1 cellular context compared by ENCODE assay signal in the genomic region with DNA sequence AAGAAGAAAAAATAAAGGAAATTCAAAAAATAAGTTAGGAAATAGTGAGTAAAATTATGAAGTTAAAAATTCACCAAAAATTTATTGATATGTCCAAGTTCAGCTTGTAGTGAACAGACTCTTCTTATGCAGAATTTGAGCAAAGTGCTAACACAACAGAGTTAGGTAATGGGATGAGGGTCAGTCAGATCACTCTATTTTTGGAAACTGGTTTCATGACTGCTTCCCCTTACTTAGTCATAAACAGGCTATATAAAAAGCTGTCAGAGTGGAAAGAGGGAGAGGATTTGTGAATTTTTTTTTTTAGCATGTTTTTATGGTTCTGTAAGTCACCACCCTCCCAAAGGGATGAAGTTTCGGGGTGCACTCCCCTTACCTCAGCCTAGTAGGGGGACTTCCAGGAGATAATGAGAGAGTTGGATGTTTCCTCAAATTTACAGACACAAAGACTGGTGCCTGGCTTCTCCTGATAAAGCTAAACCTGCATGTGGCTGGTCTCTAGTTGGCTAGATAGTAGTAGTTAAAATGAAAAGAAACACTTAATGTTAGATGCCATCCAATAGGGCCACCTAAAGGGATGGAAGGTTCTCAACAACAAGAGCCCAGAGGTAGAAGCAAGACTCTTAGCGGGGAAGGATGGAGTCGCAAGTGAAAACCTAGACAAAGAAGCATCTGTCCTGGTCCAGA.
TF ChIP-seq lines count a peak whose summit lies in the region.

No MANE protein-coding gene starts in this region.

TF ChIP-seq in GM12878, 131 proteins besides CTCF, POLR2A, EP300 and RAD21:
- TF ChIP-seq MEF2A (IDR thresholded peaks at IDR 0.05; ENCODE audit: insufficient read depth, low read depth, low read length) (peak; percentile 96), ETV6 (conservative IDR thresholded peaks at IDR 0.05 in 1 of 2, IDR thresholded peaks at IDR 0.05 in 1 of 2; ENCODE audit: borderline replicate concordance in 1 of 2, low read depth in 1 of 2) (peak in 1 of 2 experiments; percentile 37; a peak in 1 of 4 replicates), REST (IDR thresholded peaks at IDR 0.05; ENCODE audit: low read depth, low read length) (no peak), JUNB (IDR thresholded peaks at IDR 0.05) (peak; percentile 61), MXI1 (IDR thresholded peaks at IDR 0.05; ENCODE audit: low read depth, low read length) (no peak), DPF2 (IDR thresholded peaks at IDR 0.05) (no peak), EED (IDR thresholded peaks at IDR 0.05; ENCODE audit: low read depth) (peak; percentile 54; the same call in 1 of the 2 replicates), RB1 (IDR thresholded peaks at IDR 0.05; ENCODE audit: borderline replicate concordance) (no peak), ASH2L (IDR thresholded peaks at IDR 0.05; ENCODE audit: borderline replicate concordance, low read depth) (no peak), ZNF207 (IDR thresholded peaks at IDR 0.05; ENCODE audit: borderline replicate concordance) (no peak), SMAD1 (IDR thresholded peaks at IDR 0.05; ENCODE audit: low read depth, partially characterized antibody) (no peak), NBN (IDR thresholded peaks at IDR 0.05) (no peak), BCL3 (IDR thresholded peaks at IDR 0.05; ENCODE audit: borderline replicate concordance, insufficient read depth, low read depth, low read length, poor library complexity, severe bottlenecking) (peak; percentile 16), ZSCAN29 (IDR thresholded peaks at IDR 0.05) (no peak), BACH1 (IDR thresholded peaks at IDR 0.05; ENCODE audit: borderline replicate concordance) (no peak), POU2F2 (IDR thresholded peaks at IDR 0.05; ENCODE audit: borderline replicate concordance, low read depth, low read length) (no peak), STAT1 (conservative IDR thresholded peaks at IDR 0.05) (no peak), MTA3 (IDR thresholded peaks at IDR 0.05; ENCODE audit: borderline replicate concordance, low read length) (no peak), GABPA (IDR thresholded peaks at IDR 0.05; ENCODE audit: low read depth) (peak; percentile 42; the same call in 1 of the 2 replicates), BCL11A (IDR thresholded peaks at IDR 0.05; ENCODE audit: low read depth, low read length) (0 out of 2 replicates have a peak, but pooled peaks have one; percentile 6), RELA (IDR thresholded peaks at IDR 0.05; ENCODE audit: borderline replicate concordance, partially characterized antibody) (no peak), KLF5 (IDR thresholded peaks at IDR 0.05; ENCODE audit: partially characterized antibody) (no peak), FOXM1 (IDR thresholded peaks at IDR 0.05; ENCODE audit: low read depth, low read length) (peak; percentile 78; the same call in 1 of the 2 replicates), WRNIP1 (IDR thresholded peaks at IDR 0.05; ENCODE audit: borderline replicate concordance, low read depth, low read length) (no peak), CREB1 (IDR thresholded peaks at IDR 0.05; ENCODE audit: low read depth) (peak; percentile 42; the same call in 1 of the 2 replicates), SMARCA5 (IDR thresholded peaks at IDR 0.05) (no peak), CBX3 (IDR thresholded peaks at IDR 0.05; ENCODE audit: borderline replicate concordance, low read depth) (no peak), RUNX3 (IDR thresholded peaks at IDR 0.05; ENCODE audit: low read length) (peak; percentile 53; the same call in 1 of the 2 replicates), IKZF2 (IDR thresholded peaks at IDR 0.05) (0 out of 4 replicates have a peak, but pooled peaks of 1 of the 2 experiments have one; percentile 35), PAX5 (IDR thresholded peaks at IDR 0.05; ENCODE audit: borderline replicate concordance, low read depth, low read length) (no peak), EGR1 (IDR thresholded peaks at IDR 0.05; ENCODE audit: borderline replicate concordance in 1 of 2, low read depth in 2 of 2, low read length in 2 of 2) (no peak), NFIC (IDR thresholded peaks at IDR 0.05; ENCODE audit: low read depth, low read length) (peak; percentile 85), MEF2B (IDR thresholded peaks at IDR 0.05; ENCODE audit: partially characterized antibody, poor library complexity, severe bottlenecking) (peak; percentile 72), RFX5 (IDR thresholded peaks at IDR 0.05; ENCODE audit: low read depth, low read length) (no peak), IKZF1 (conservative IDR thresholded peaks at IDR 0.05) (no peak), CBX5 (IDR thresholded peaks at IDR 0.05; ENCODE audit: low read depth) (0 out of 2 replicates have a peak, but pooled peaks have one; percentile 40), ATF2 (IDR thresholded peaks at IDR 0.05; ENCODE audit: low read length) (peak; percentile 67), CBFB (IDR thresholded peaks at IDR 0.05; ENCODE audit: low read depth) (no peak), NR2C1 (IDR thresholded peaks at IDR 0.05) (no peak), CHD2 (IDR thresholded peaks at IDR 0.05; ENCODE audit: borderline replicate concordance, low read depth, low read length) (no peak), ATF7 (IDR thresholded peaks at IDR 0.05; ENCODE audit: low read depth) (peak; percentile 42; the same call in 1 of the 2 replicates), HDAC6 (IDR thresholded peaks at IDR 0.05; ENCODE audit: unreplicated experiment) (no peak), CREM (IDR thresholded peaks at IDR 0.05; ENCODE audit: low read depth) (peak; percentile 55; the same call in 1 of the 2 replicates)
- TF ChIP-seq, protein P1, sequence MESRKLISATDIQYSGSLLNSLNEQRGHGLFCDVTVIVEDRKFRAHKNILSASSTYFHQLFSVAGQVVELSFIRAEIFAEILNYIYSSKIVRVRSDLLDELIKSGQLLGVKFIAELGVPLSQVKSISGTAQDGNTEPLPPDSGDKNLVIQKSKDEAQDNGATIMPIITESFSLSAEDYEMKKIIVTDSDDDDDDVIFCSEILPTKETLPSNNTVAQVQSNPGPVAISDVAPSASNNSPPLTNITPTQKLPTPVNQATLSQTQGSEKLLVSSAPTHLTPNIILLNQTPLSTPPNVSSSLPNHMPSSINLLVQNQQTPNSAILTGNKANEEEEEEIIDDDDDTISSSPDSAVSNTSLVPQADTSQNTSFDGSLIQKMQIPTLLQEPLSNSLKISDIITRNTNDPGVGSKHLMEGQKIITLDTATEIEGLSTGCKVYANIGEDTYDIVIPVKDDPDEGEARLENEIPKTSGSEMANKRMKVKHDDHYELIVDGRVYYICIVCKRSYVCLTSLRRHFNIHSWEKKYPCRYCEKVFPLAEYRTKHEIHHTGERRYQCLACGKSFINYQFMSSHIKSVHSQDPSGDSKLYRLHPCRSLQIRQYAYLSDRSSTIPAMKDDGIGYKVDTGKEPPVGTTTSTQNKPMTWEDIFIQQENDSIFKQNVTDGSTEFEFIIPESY (IDR thresholded peaks at IDR 0.05), result no peak
- TF ChIP-seq, protein P2, sequence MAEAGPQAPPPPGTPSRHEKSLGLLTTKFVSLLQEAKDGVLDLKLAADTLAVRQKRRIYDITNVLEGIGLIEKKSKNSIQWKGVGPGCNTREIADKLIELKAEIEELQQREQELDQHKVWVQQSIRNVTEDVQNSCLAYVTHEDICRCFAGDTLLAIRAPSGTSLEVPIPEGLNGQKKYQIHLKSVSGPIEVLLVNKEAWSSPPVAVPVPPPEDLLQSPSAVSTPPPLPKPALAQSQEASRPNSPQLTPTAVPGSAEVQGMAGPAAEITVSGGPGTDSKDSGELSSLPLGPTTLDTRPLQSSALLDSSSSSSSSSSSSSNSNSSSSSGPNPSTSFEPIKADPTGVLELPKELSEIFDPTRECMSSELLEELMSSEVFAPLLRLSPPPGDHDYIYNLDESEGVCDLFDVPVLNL (IDR thresholded peaks at IDR 0.05; ENCODE audit: low read depth, low read length), result no peak
- TF ChIP-seq, protein P3, sequence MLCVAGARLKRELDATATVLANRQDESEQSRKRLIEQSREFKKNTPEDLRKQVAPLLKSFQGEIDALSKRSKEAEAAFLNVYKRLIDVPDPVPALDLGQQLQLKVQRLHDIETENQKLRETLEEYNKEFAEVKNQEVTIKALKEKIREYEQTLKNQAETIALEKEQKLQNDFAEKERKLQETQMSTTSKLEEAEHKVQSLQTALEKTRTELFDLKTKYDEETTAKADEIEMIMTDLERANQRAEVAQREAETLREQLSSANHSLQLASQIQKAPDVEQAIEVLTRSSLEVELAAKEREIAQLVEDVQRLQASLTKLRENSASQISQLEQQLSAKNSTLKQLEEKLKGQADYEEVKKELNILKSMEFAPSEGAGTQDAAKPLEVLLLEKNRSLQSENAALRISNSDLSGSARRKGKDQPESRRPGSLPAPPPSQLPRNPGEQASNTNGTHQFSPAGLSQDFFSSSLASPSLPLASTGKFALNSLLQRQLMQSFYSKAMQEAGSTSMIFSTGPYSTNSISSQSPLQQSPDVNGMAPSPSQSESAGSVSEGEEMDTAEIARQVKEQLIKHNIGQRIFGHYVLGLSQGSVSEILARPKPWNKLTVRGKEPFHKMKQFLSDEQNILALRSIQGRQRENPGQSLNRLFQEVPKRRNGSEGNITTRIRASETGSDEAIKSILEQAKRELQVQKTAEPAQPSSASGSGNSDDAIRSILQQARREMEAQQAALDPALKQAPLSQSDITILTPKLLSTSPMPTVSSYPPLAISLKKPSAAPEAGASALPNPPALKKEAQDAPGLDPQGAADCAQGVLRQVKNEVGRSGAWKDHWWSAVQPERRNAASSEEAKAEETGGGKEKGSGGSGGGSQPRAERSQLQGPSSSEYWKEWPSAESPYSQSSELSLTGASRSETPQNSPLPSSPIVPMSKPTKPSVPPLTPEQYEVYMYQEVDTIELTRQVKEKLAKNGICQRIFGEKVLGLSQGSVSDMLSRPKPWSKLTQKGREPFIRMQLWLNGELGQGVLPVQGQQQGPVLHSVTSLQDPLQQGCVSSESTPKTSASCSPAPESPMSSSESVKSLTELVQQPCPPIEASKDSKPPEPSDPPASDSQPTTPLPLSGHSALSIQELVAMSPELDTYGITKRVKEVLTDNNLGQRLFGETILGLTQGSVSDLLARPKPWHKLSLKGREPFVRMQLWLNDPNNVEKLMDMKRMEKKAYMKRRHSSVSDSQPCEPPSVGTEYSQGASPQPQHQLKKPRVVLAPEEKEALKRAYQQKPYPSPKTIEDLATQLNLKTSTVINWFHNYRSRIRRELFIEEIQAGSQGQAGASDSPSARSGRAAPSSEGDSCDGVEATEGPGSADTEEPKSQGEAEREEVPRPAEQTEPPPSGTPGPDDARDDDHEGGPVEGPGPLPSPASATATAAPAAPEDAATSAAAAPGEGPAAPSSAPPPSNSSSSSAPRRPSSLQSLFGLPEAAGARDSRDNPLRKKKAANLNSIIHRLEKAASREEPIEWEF (IDR thresholded peaks at IDR 0.05; ENCODE audit: insufficient replicate concordance, low read depth, low read length), result no peak
TF ChIP-seq in GM12878: peak in this region for 17.
